Comparison of ENCODE assay signal across 23 cellular contexts in the genomic region with DNA sequence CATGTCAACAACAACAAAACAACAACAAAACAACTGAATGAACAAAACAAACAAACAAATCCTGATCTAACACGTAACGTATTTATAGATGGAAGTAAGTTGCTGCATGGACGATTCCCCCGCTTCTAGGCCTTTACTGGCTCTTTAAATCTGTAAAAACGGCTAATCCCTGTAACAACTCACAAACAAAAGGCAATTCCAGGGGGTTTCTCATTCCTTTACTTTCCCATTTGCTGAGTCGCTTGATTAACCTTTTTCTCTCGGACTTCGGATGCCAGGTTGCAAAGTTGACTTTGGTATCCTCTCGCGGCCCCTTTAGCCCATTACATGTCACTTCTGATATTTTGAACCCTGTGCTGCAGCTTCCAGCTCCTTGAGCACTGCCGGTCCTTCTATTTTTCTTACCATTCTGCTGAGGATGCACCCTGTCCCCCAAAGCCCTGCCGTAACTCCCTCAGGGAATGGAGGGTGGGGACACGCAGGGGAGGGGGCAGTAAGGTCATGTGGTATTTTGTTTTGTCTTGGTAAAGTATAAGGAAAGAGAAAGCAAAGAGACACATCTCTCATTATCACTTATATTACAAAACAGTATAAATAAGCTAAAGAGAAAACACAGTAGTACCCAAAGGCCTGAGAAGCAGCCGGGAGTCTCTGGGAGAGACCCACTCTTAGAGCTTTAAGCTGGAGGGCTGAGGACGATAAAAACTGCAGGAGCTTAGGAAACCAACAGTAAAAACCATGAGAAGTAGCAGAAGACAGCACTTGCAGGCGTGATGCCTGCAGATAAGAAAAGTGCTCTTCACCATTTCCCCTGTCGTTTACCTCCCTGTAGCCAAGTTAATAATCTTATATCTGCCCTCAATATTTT.
"Had no signal": no experiment of that assay in that cellular context is flagged by ENCODE, and none has a peak within 500 bp of the region (broad histone marks: within the 10 kb centered on the region; RNA-seq: fewer than 3 reads in every experiment).

No MANE protein-coding gene starts in this region.

- DNase-seq: activated CD4-positive, alpha-beta T cell treated with anti-CD3 and anti-CD28 coated beads for 1 hour; activated CD4-positive, alpha-beta T cell treated with anti-CD3 and anti-CD28 coated beads, Interleukin-2, amount 50 U/mL, for 1 hour; activated CD8-positive, alpha-beta T cell treated with anti-CD3 and anti-CD28 coated beads for 36 hours; activated gamma-delta T cell treated with Interleukin-2 at 50 U/mL for 16 hours; activated naive CD4-positive, alpha-beta T cell treated with anti-CD3 and anti-CD28 coated beads, Interleukin-2, amount 50 U/mL, for 16 hours; activated T-cell treated with anti-CD3 and anti-CD28 coated beads, Interleukin-2, amount 50 U/mL, for 4 hours; amniotic stem cell; caudate nucleus; foreskin keratinocyte; heart right ventricle; kidney glomerular epithelial cell; lower lobe of right lung; mesenchymal stem cell; right lobe of liver; stimulated activated CD4-positive, alpha-beta T cell treated with anti-CD3 and anti-CD28 coated beads, Interleukin-2, amount 100 ng/mL, for 48 hours; stimulated activated naive CD4-positive, alpha-beta T cell treated with Interleukin-2 at 50 U/mL for 16 hours; T-helper 1 cell had no signal

- H3K9me3 ChIP-seq: esophagus muscularis mucosa, lower lobe of right lung, right lobe of liver, tibial nerve had no signal

- H3K27ac ChIP-seq: esophagus muscularis mucosa, foreskin keratinocyte, heart right ventricle, lower lobe of right lung, neutrophil, right lobe of liver, tibial nerve had no signal

- H3K27me3 ChIP-seq: esophagus muscularis mucosa, foreskin keratinocyte, heart right ventricle, neutrophil, right lobe of liver, tibial nerve had no signal

- ATAC-seq: activated CD8-positive, alpha-beta T cell treated with anti-CD3 and anti-CD28 coated beads for 36 hours; activated T-cell treated with anti-CD3 and anti-CD28 coated beads, Interleukin-2, amount 50 U/mL, for 4 hours; activated T-helper 17 cell treated with anti-CD3 and anti-CD28 coated beads, Interleukin-2, amount 50 U/mL, for 72 hours; foreskin keratinocyte; heart right ventricle; left lobe of liver; lower lobe of right lung; natural killer cell treated with Interleukin-12 subunit alpha and Interleukin-12 subunit beta and Interleukin-15 and Interleukin-18, amount 100 ng/mL, for 72 hours; right lobe of liver had no signal

- H3K36me3 ChIP-seq: esophagus muscularis mucosa, heart right ventricle, lower lobe of right lung, neutrophil, right lobe of liver, tibial nerve had no signal

- H3K4me3 ChIP-seq: esophagus muscularis mucosa, heart right ventricle, lower lobe of right lung, right lobe of liver, tibial nerve had no signal

- H3K4me1 ChIP-seq: esophagus muscularis mucosa, foreskin keratinocyte, heart right ventricle, lower lobe of right lung, right lobe of liver, tibial nerve had no signal
